Comparison of ENCODE assay signal across 20 cellular contexts in genomic region chr14:28954025-28954424, GRCh38.
"Had no signal": no experiment of that assay in that cellular context is flagged by ENCODE, and none has a peak within 500 bp of the region (broad histone marks: within the 10 kb centered on the region; RNA-seq: fewer than 3 reads in every experiment).

No MANE protein-coding gene starts in this region.

- H3K4me1 ChIP-seq: SJSA1 had no signal

- ATAC-seq: HepG2 had no signal

- H3K4me3 ChIP-seq: MG63, SJSA1, SK-N-MC had no signal

- H3K36me3 ChIP-seq: MG63, SJSA1 had no signal

- H3K27me3 ChIP-seq: MG63, SJSA1 had no signal

- DNase-seq: IMR-90, Karpas-422, KG1, MG63, NCI-H1092, NCI-H1105 treated with DMSO at 0.1 percent for 48 hours, NCI-H1417 treated with DMSO at 0.1 percent for 48 hours, NCI-H1694, NCI-H187 treated with DMSO at 0.1 percent for 48 hours, NCI-H2029 treated with DMSO at 0.1 percent for 48 hours, NCI-H2227 treated with DMSO at 0.1 percent for 48 hours, NCI-H510A, NCI-H524 treated with DMSO at 0.1 percent for 48 hours, NCI-H774, Right ventricle myocardium superior, RPMI8226, SIG-M5 had no signal

- H3K27ac ChIP-seq: SJSA1, SK-N-MC had no signal

- H3K9me3 ChIP-seq: MG63, SJSA1 had no signal
